In genomic region chr12:49019435-49020317, GRCh38 we compare ENCODE assay signal across 8 cellular contexts. TPM values are rescaled to one million over a fixed set of nuclear protein-coding genes. Genes with fewer than 3 reads are reported as not detected.
DNase-seq lines count a peak whose midpoint lies in the region; ATAC-seq, FAIRE-seq and TF ChIP-seq lines count a peak whose summit lies in the region.

No MANE protein-coding gene starts in this region.

- peaks cover 31% of the 10 kb centered on the region for H3K36me3 Mint-ChIP-seq in CD4-positive, CD25-positive, alpha-beta regulatory T cell

- TF ChIP-seq EP300 in GM12878 (IDR thresholded peaks at IDR 0.05; ENCODE audit: borderline replicate concordance in 1 of 2, control insufficient read depth in 1 of 2, low read depth in 2 of 2, low read length in 2 of 2), result no peak

- H3K36me3 ChIP-seq in CD4-positive, CD25-positive, alpha-beta regulatory T cell (ENCODE audit: control insufficient read depth, insufficient read depth, low read length), result peaks cover 31% of the 10 kb centered on the region
- peaks cover 8 to 39% of the 10 kb centered on the region in 2 experiments; a peak in 2 of 3 replicates for H3K36me3 ChIP-seq in HEK293 (ENCODE audit: control insufficient read depth in 2 of 2, insufficient read depth in 1 of 2, low read length in 2 of 2)
- H3K36me3 ChIP-seq in SJCRH30, result peaks cover 13% of the 10 kb centered on the region
- H3K36me3 ChIP-seq in GM12878 (ENCODE audit: control insufficient read depth in 2 of 2, insufficient read depth in 2 of 2, low read length in 1 of 2), result peaks cover 3 to 12% of the 10 kb centered on the region in 2 experiments
- H3K36me3 ChIP-seq in lower lobe of right lung, result peaks cover 40% of the 10 kb centered on the region
- peaks cover 26 to 36% of the 10 kb centered on the region in 2 donors for H3K36me3 ChIP-seq in thyroid gland

- H2AFZ ChIP-seq in GM12878 (ENCODE audit: control insufficient read depth, low read depth, low read length), result no peak overlapping the region

- H3K9me3 Mint-ChIP-seq in CD4-positive, CD25-positive, alpha-beta regulatory T cell, result peaks cover 0 to 3% (median 0%) of the 10 kb centered on the region in 7 donors

- peaks cover 17% of the 10 kb centered on the region for H3K79me2 ChIP-seq in GM12878 (ENCODE audit: control insufficient read depth, insufficient read depth, low read length)

- whole genome bisulfite sequencing in GM12878 (ENCODE audit: insufficient coverage, insufficient replicate concordance, low lambda C conversion rate, missing lambda C conversion rate), result 28% methylated on average over 8 of the region's 9 CpGs
- 69 to 75% methylated on average over 9 of the region's 9 CpGs for WGBS in thyroid gland, 2 donors

- TF ChIP-seq RAD21 in GM12878 (IDR thresholded peaks at IDR 0.05; ENCODE audit: insufficient read depth, low read depth, low read length), result peak; percentile 39; the same call in 1 of the 2 replicates

- peaks cover 18 to 49% (median 37%) of the 10 kb centered on the region in 4 donors for H3K4me1 Mint-ChIP-seq in CD4-positive, CD25-positive, alpha-beta regulatory T cell

- intact Hi-C loops in GM12878 (cut with micrococcal nuclease; ENCODE audit: unreplicated experiment), result no loop called here
- intact Hi-C loops in lower lobe of right lung (cut with DNase I), result no loop called here
- intact Hi-C loops in thyroid gland (cut with DNase I), result no loop called here

- RAD21 ChIA-PET in GM12878 (lab: Charles Lee; ENCODE audit: unreplicated experiment), result interaction anchor here (0.6 to 2.2 kb wide), 16 partner anchors 10 to 679 kb away, joined by 3 to 54 read pairs (median 3); partner anchors contain the start of genes ARF3, DDN, DDX23 and WNT1

- peak overlapping the region; percentile 45; the same call in 1 of the 2 replicates for H3K4me2 ChIP-seq in GM12878 (ENCODE audit: control insufficient read depth, insufficient read depth)

- H4K20me1 ChIP-seq in GM12878 (ENCODE audit: control insufficient read depth, insufficient read depth), result no peaks in the 10 kb centered on the region

- H3K9me3 ChIP-seq in CD4-positive, CD25-positive, alpha-beta regulatory T cell (ENCODE audit: control insufficient read depth in 2 of 2, low read length in 2 of 2), result no peaks in the 10 kb centered on the region
- H3K9me3 ChIP-seq in HEK293 (ENCODE audit: control insufficient read depth, insufficient read depth, low read depth, low read length) (no peaks in the 10 kb centered on the region), SJCRH30 (replicated peaks) (no peaks in the 10 kb centered on the region), GM12878 (replicated peaks; ENCODE audit: control insufficient read depth, insufficient read depth, low read length) (no peaks in the 10 kb centered on the region), lower lobe of right lung (no peaks in the 10 kb centered on the region), thyroid gland (no peaks in the 10 kb centered on the region)

- ATAC-seq in CD4-positive, CD25-positive, alpha-beta regulatory T cell (ENCODE audit: low read depth in 2 of 2), result no peak
- ATAC-seq in GM12878, result peak; percentile 54
- peak in 1 of 2 donors; percentile 5 for ATAC-seq in lower lobe of right lung

- H3K27ac Mint-ChIP-seq in CD4-positive, CD25-positive, alpha-beta regulatory T cell, result peak overlapping the region in 2 of 3 donors; percentile 98 to 99

- POLR2A ChIA-PET in HEK293 (lab: Yijun Ruan, JAX) (interaction anchor here (0.6 to 1.2 kb wide), 8 partner anchors 17 to 1066 kb away, joined by 3 to 6 read pairs (median 4); partner anchors contain the start of gene LMBR1L), GM12878 (lab: Charles Lee) (interaction anchor here (0.6 to 1.7 kb wide), 4 partner anchors 21 to 173 kb away, joined by 3 to 39 read pairs (median 4); partner anchors contain the start of genes DDN and TUBA1B)

- TF ChIP-seq CTCF in HEK293 (tag by site-specific recombination; IDR thresholded peaks at IDR 0.05), result 0 out of 2 replicates have a peak, but pooled peaks have one; percentile 12
- TF ChIP-seq CTCF in GM12878 (IDR thresholded peaks at IDR 0.05 in 2 of 3, conservative IDR thresholded peaks at IDR 0.05 in 1 of 3; ENCODE audit: control insufficient read depth in 2 of 3, extremely low read depth in 1 of 3, insufficient read depth in 1 of 3, low read depth in 3 of 3, low read length in 3 of 3), result peak; percentile 26 to 66 (median 54); a peak in 5 of 6 replicates
- TF ChIP-seq CTCF in lower lobe of right lung (IDR thresholded peaks at IDR 0.05), result peak; percentile 8
- peak in 1 of 6 experiments; percentile 26 for TF ChIP-seq CTCF in thyroid gland (IDR thresholded peaks at IDR 0.05)

- CTCF ChIA-PET in HEK293 (lab: Yijun Ruan, JAX), result interaction anchor here (0.6 to 2.6 kb wide), 13 partner anchors 9 to 277 kb away, joined by 3 to 14 read pairs (median 5); no protein-coding TSS in a partner anchor
- CTCF ChIA-PET in GM12878 (lab: Yijun Ruan, JAX), result interaction anchor here (0.5 to 3.6 kb wide), 18 partner anchors 10 to 216 kb away, joined by 3 to 54 read pairs (median 5); partner anchors contain the start of genes DDN and DDX23

- H3K4me3 Mint-ChIP-seq in CD4-positive, CD25-positive, alpha-beta regulatory T cell, result peak overlapping the region; percentile 87 to 94 (median 93)

- peak in 2 of 3 donors; percentile 29 to 59 for DNase-seq in CD4-positive, CD25-positive, alpha-beta regulatory T cell
- DNase-seq in SJCRH30 (peak; percentile 63 to 78), GM12878 (ENCODE audit: low read depth, low spot score) (no peak), lower lobe of right lung (no peak), thyroid gland (no peak), NCI-H2196 treated with DMSO at 0.1 percent for 48 hours (lab: John Stamatoyannopoulos, UW; ENCODE audit: unreplicated experiment) (no peak), NCI-H2029 treated with DMSO at 0.1 percent for 48 hours (lab: John Stamatoyannopoulos, UW) (no peak)

- no peak for TF ChIP-seq POLR2A in GM12878 (IDR thresholded peaks at IDR 0.05; ENCODE audit: low read depth, low read length)
- TF ChIP-seq POLR2A in thyroid gland (IDR thresholded peaks at IDR 0.05), result no peak

- H3K4me3 ChIP-seq in CD4-positive, CD25-positive, alpha-beta regulatory T cell (ENCODE audit: low read depth, low read length), result peak overlapping the region; percentile 94
- no peak overlapping the region for H3K4me3 ChIP-seq in HEK293 (ENCODE audit: low read depth, low read length)
- H3K4me3 ChIP-seq in SJCRH30, result peak overlapping the region; percentile 11; the same call in 1 of the 2 replicates
- H3K4me3 ChIP-seq in GM12878, result peak overlapping the region; percentile 71
- H3K4me3 ChIP-seq in lower lobe of right lung, result peak overlapping the region; percentile 81
- no peak overlapping the region for H3K4me3 ChIP-seq in thyroid gland (replicated peaks in 1 of 3)

- BruUV-seq in GM12878 (replicated peaks; lab: Mats Ljungman, UMichigan), result no TSS peak

- H3K27me3 ChIP-seq in CD4-positive, CD25-positive, alpha-beta regulatory T cell (ENCODE audit: control insufficient read depth, insufficient read depth, low read length), result no peaks in the 10 kb centered on the region
- no peaks in the 10 kb centered on the region for H3K27me3 ChIP-seq in SJCRH30
- H3K27me3 ChIP-seq in GM12878 (replicated peaks in 1 of 2; ENCODE audit: control insufficient read depth in 2 of 2, insufficient read depth in 2 of 2, low read length in 1 of 2), result no peaks in the 10 kb centered on the region
- no peaks in the 10 kb centered on the region for H3K27me3 ChIP-seq in lower lobe of right lung (ENCODE audit: low read depth)
- H3K27me3 ChIP-seq in thyroid gland, result no peaks in the 10 kb centered on the region

- SMC1A ChIA-PET in GM12878 (lab: Charles Lee; ENCODE audit: uncharacterized antibody, unreplicated experiment), result interaction anchor here (1.1 to 3.4 kb wide), 6 partner anchors 12 to 38 kb away, joined by 3 to 15 read pairs (median 4); no protein-coding TSS in a partner anchor

- FAIRE-seq in GM12878 (lab: Jason Lieb, UNC), result no peak

- H3K27ac ChIP-seq in CD4-positive, CD25-positive, alpha-beta regulatory T cell (ENCODE audit: insufficient read depth, low read length, poor library complexity, severe bottlenecking), result peak overlapping the region; percentile 87
- H3K27ac ChIP-seq in HEK293 (ENCODE audit: extremely low read depth, low read depth, low read length) (peak overlapping the region; percentile 55), SJCRH30 (no peak overlapping the region), GM12878 (ENCODE audit: control insufficient read depth, insufficient read depth) (peak overlapping the region; percentile 66), lower lobe of right lung (peak overlapping the region; percentile 97), thyroid gland (peak overlapping the region; percentile 48 to 88 (median 84))

- H3K4me1 ChIP-seq in CD4-positive, CD25-positive, alpha-beta regulatory T cell (ENCODE audit: control insufficient read depth, insufficient read depth, low read length, poor library complexity, severe bottlenecking), result peaks cover 21% of the 10 kb centered on the region
- H3K4me1 ChIP-seq in HEK293 (ENCODE audit: control insufficient read depth, insufficient read depth, low read length) (no peaks in the 10 kb centered on the region; the same call in 1 of the 2 replicates), SJCRH30 (peaks cover 2% of the 10 kb centered on the region; the same call in 1 of the 2 replicates), GM12878 (ENCODE audit: control insufficient read depth, insufficient read depth, low read length) (0 out of 2 replicates have a peak, but pooled peaks cover 3% of the 10 kb centered on the region), lower lobe of right lung (peaks cover 17% of the 10 kb centered on the region), thyroid gland (peaks cover 8% of the 10 kb centered on the region in 2 donors)

- peak overlapping the region; percentile 90; the same call in 1 of the 2 replicates for H3K9ac ChIP-seq in GM12878 (ENCODE audit: control insufficient read depth, insufficient read depth, low read length)

- in situ Hi-C loops in GM12878 (cut with MboI), result no loop called here

- peaks cover 7% of the 10 kb centered on the region for H3K27me3 Mint-ChIP-seq in CD4-positive, CD25-positive, alpha-beta regulatory T cell

RNA-seq across cellular contexts. Expression of gene PRKAG1, which starts 1.1 kb away (rescaled TPM):
- total RNA-seq in CD4-positive, CD25-positive, alpha-beta regulatory T cell, result 51.3 TPM
- polyA plus RNA-seq in CD4-positive, CD25-positive, alpha-beta regulatory T cell, result 10 to 100 TPM; 59.3 to 83.8 (median 64.9) TPM
- 37.1 and 43.0 TPM in 2 replicates for total RNA-seq in SJCRH30 (2014; rRNA removed; shearing (Covaris generic))
- 25.8 and 31.4 TPM in 2 replicates for total RNA-seq in GM12878 (2013; cell fraction: nucleolus; rRNA removed)
- total RNA-seq in GM12878 (2014; rRNA removed) (49.5 and 58.1 TPM in 2 replicates), GM12878 (2014; rRNA removed; fragmentation: Illumina TruSeq; extraction: Trizol) (62.6 and 62.8 TPM in 2 replicates), GM12878 (2021) (43.7 and 46.4 TPM in 2 replicates), lower lobe of right lung (49.2 TPM), thyroid gland (10 to 100 TPM; 50.3 to 68.1 (median 59.9) TPM)
- 46.6 TPM for polyA plus RNA-seq in GM12878 (2011; ENCODE audit: low read depth)
- polyA plus RNA-seq in GM12878 (2011; rRNA removed) (91.6 and 102 TPM in 2 replicates), GM12878 (2014; fragmentation: Illumina TruSeq; extraction: Trizol) (80.9 and 102 TPM in 2 replicates), GM12878 (2014; fragmentation: Nextera tagmentation; extraction: Ambion mirVana) (10 to 100 TPM; 61.5 to 70.9 TPM), GM12878 (2014; rRNA removed) (38.3 and 44.5 TPM in 2 replicates), GM12878 (2016; fragmentation: Nextera tagmentation; extraction: Ambion mirVana) (10 to 100 TPM; 58.5 to 60.3 TPM)
- polyA plus RNA-seq in GM12878 (2011; cell fraction: cytosol; rRNA removed), result 68.6 and 71.3 TPM in 2 replicates
- polyA plus RNA-seq in GM12878 (2011; cell fraction: nucleus; rRNA removed), result 39.9 and 44.5 TPM in 2 replicates
- 35.3 and 41.2 TPM in 2 replicates for polyA plus RNA-seq in GM12878 (2012)
- 45.2 and 54.1 TPM in 2 replicates for polyA minus RNA-seq in GM12878 (2011; rRNA and poly(A)+ RNA removed)
- 14.2 and 23.2 TPM in 2 replicates for polyA minus RNA-seq in GM12878 (2011; cell fraction: cytosol; rRNA and poly(A)+ RNA removed)
- 8.8 and 19.9 TPM in 2 replicates for polyA minus RNA-seq in GM12878 (2011; cell fraction: nucleus; rRNA and poly(A)+ RNA removed)

RNA-seq across cellular contexts. Expression of gene DDN, which starts 20.5 kb away (rescaled TPM):
- 0.39 TPM for total RNA-seq in CD4-positive, CD25-positive, alpha-beta regulatory T cell
- polyA plus RNA-seq in CD4-positive, CD25-positive, alpha-beta regulatory T cell, result not detected
- 5.0 and 5.5 TPM in 2 replicates for total RNA-seq in SJCRH30 (2014; rRNA removed; shearing (Covaris generic))
- total RNA-seq in GM12878 (2013; cell fraction: nucleolus; rRNA removed), result 3.6 and 4.6 TPM in 2 replicates
- total RNA-seq in GM12878 (2014; rRNA removed) (9.6 and 11.4 TPM in 2 replicates), GM12878 (2014; rRNA removed; fragmentation: Illumina TruSeq; extraction: Trizol) (5.1 and 5.5 TPM in 2 replicates), GM12878 (2021) (11.5 and 13.4 TPM in 2 replicates), lower lobe of right lung (not detected), thyroid gland (under 1 TPM in 2 of 4 donors, not detected in 2; 0.11 to 0.13 TPM)
- 1.5 TPM for polyA plus RNA-seq in GM12878 (2011; ENCODE audit: low read depth)
- polyA plus RNA-seq in GM12878 (2011; rRNA removed) (1.5 and 2.0 TPM in 2 replicates), GM12878 (2014; fragmentation: Illumina TruSeq; extraction: Trizol) (3.0 and 6.1 TPM in 2 replicates), GM12878 (2014; fragmentation: Nextera tagmentation; extraction: Ambion mirVana) (under 1 TPM; 0.10 to 0.22 TPM), GM12878 (2014; rRNA removed) (7.4 and 10.1 TPM in 2 replicates), GM12878 (2016; fragmentation: Nextera tagmentation; extraction: Ambion mirVana) (1 to 10 TPM in 1 of 2 experiments, under 1 TPM in 1; 0.70 to 1.0 TPM)
- polyA plus RNA-seq in GM12878 (2011; cell fraction: cytosol; rRNA removed), result 2.1 and 2.6 TPM in 2 replicates
- polyA plus RNA-seq in GM12878 (2011; cell fraction: nucleus; rRNA removed), result 4.1 and 5.1 TPM in 2 replicates
- 2.3 and 2.7 TPM in 2 replicates for polyA plus RNA-seq in GM12878 (2012)
- 1.5 and 2.7 TPM in 2 replicates for polyA minus RNA-seq in GM12878 (2011; rRNA and poly(A)+ RNA removed)
- 1.3 and 1.5 TPM in 2 replicates for polyA minus RNA-seq in GM12878 (2011; cell fraction: cytosol; rRNA and poly(A)+ RNA removed)
- 1.7 and 2.6 TPM in 2 replicates for polyA minus RNA-seq in GM12878 (2011; cell fraction: nucleus; rRNA and poly(A)+ RNA removed)

RNA-seq across cellular contexts. Expression of gene KMT2D, which starts 40.9 kb away (rescaled TPM):
- 149 TPM for total RNA-seq in CD4-positive, CD25-positive, alpha-beta regulatory T cell
- polyA plus RNA-seq in CD4-positive, CD25-positive, alpha-beta regulatory T cell, result 1 to 10 TPM; 5.2 to 8.8 (median 6.5) TPM
- total RNA-seq in SJCRH30 (2014; rRNA removed; shearing (Covaris generic)), result 30.1 and 31.2 TPM in 2 replicates
- total RNA-seq in GM12878 (2013; cell fraction: nucleolus; rRNA removed), result 68.5 and 83.4 TPM in 2 replicates
- 10.7 and 13.3 TPM in 2 replicates for total RNA-seq in GM12878 (2014; rRNA removed)
- total RNA-seq in GM12878 (2014; rRNA removed; fragmentation: Illumina TruSeq; extraction: Trizol), result 9.6 and 10.8 TPM in 2 replicates
- total RNA-seq in GM12878 (2021), result 57.9 and 71.5 TPM in 2 replicates
- polyA plus RNA-seq in GM12878 (2011; ENCODE audit: low read depth), result 9.2 TPM
- polyA plus RNA-seq in GM12878 (2011; rRNA removed), result 4.6 and 7.9 TPM in 2 replicates
- polyA plus RNA-seq in GM12878 (2011; cell fraction: cytosol; rRNA removed), result 9.5 and 10.4 TPM in 2 replicates
- polyA plus RNA-seq in GM12878 (2011; cell fraction: nucleus; rRNA removed), result 51.4 and 63.1 TPM in 2 replicates
- 21.0 and 22.3 TPM in 2 replicates for polyA plus RNA-seq in GM12878 (2012)
- 39.7 and 45.6 TPM in 2 replicates for polyA plus RNA-seq in GM12878 (2014; fragmentation: Illumina TruSeq; extraction: Trizol)
- 1 to 10 TPM in 1 of 2 experiments, under 1 TPM in 1; 0.51 to 1.2 TPM for polyA plus RNA-seq in GM12878 (2014; fragmentation: Nextera tagmentation; extraction: Ambion mirVana)
- 32.7 and 33.8 TPM in 2 replicates for polyA plus RNA-seq in GM12878 (2014; rRNA removed)
- polyA plus RNA-seq in GM12878 (2016; fragmentation: Nextera tagmentation; extraction: Ambion mirVana), result 10 to 100 TPM; 10.1 to 10.6 TPM
- polyA minus RNA-seq in GM12878 (2011; rRNA and poly(A)+ RNA removed), result 15.4 and 17.8 TPM in 2 replicates
- polyA minus RNA-seq in GM12878 (2011; cell fraction: cytosol; rRNA and poly(A)+ RNA removed), result 25.7 and 28.3 TPM in 2 replicates
- 13.2 and 31.3 TPM in 2 replicates for polyA minus RNA-seq in GM12878 (2011; cell fraction: nucleus; rRNA and poly(A)+ RNA removed)
- 114 TPM for total RNA-seq in lower lobe of right lung
- 100 to 1,000 TPM in 1 of 4 donors, 10 to 100 TPM in 3; 42.5 to 107 (median 71.6) TPM for total RNA-seq in thyroid gland

RNA-seq across cellular contexts. Expression of gene WNT1, which starts 41.6 kb away (rescaled TPM):
- total RNA-seq in CD4-positive, CD25-positive, alpha-beta regulatory T cell, result 0.62 TPM
- under 1 TPM in 1 of 4 donors, not detected in 3; 0.39 TPM for polyA plus RNA-seq in CD4-positive, CD25-positive, alpha-beta regulatory T cell
- total RNA-seq in SJCRH30 (2014; rRNA removed; shearing (Covaris generic)), result not detected in 2 replicates
- not detected in 2 replicates for total RNA-seq in GM12878 (2013; cell fraction: nucleolus; rRNA removed)
- total RNA-seq in GM12878 (2014; rRNA removed) (not detected in 2 replicates), GM12878 (2014; rRNA removed; fragmentation: Illumina TruSeq; extraction: Trizol) (not detected in 2 replicates), GM12878 (2021) (not detected in 2 replicates), lower lobe of right lung (not detected), thyroid gland (not detected)
- not detected for polyA plus RNA-seq in GM12878 (2011; ENCODE audit: low read depth)
- polyA plus RNA-seq in GM12878 (2011; rRNA removed) (not detected in 2 replicates), GM12878 (2014; fragmentation: Illumina TruSeq; extraction: Trizol) (not detected in 2 replicates), GM12878 (2014; fragmentation: Nextera tagmentation; extraction: Ambion mirVana) (not detected), GM12878 (2014; rRNA removed) (not detected in 2 replicates), GM12878 (2016; fragmentation: Nextera tagmentation; extraction: Ambion mirVana) (not detected)
- polyA plus RNA-seq in GM12878 (2011; cell fraction: cytosol; rRNA removed), result 0.13 TPM in 1 of 2 replicates, not detected in the other
- 0.12 and 0.37 TPM in 2 replicates for polyA plus RNA-seq in GM12878 (2011; cell fraction: nucleus; rRNA removed)
- polyA plus RNA-seq in GM12878 (2012), result not detected in 2 replicates
- not detected in 2 replicates for polyA minus RNA-seq in GM12878 (2011; rRNA and poly(A)+ RNA removed)
- polyA minus RNA-seq in GM12878 (2011; cell fraction: cytosol; rRNA and poly(A)+ RNA removed), result not detected in 2 replicates
- polyA minus RNA-seq in GM12878 (2011; cell fraction: nucleus; rRNA and poly(A)+ RNA removed), result not detected in 2 replicates

RNA-seq across cellular contexts. Expression of gene WNT10B, which starts 48.1 kb away (rescaled TPM):
- total RNA-seq in CD4-positive, CD25-positive, alpha-beta regulatory T cell, result 1.6 TPM
- not detected for polyA plus RNA-seq in CD4-positive, CD25-positive, alpha-beta regulatory T cell
- 2.8 and 3.0 TPM in 2 replicates for total RNA-seq in SJCRH30 (2014; rRNA removed; shearing (Covaris generic))
- total RNA-seq in GM12878 (2013; cell fraction: nucleolus; rRNA removed), result 2.5 and 2.8 TPM in 2 replicates
- total RNA-seq in GM12878 (2014; rRNA removed) (0.27 and 0.45 TPM in 2 replicates), GM12878 (2014; rRNA removed; fragmentation: Illumina TruSeq; extraction: Trizol) (0.27 and 0.37 TPM in 2 replicates), GM12878 (2021) (0.61 and 0.95 TPM in 2 replicates), lower lobe of right lung (0.77 TPM), thyroid gland (1 to 10 TPM in 1 of 4 donors, under 1 TPM in 2, not detected in 1; 0.54 to 1.7 (median 0.59) TPM)
- polyA plus RNA-seq in GM12878 (2011; ENCODE audit: low read depth), result not detected
- polyA plus RNA-seq in GM12878 (2011; rRNA removed) (1.1 and 1.5 TPM in 2 replicates), GM12878 (2014; fragmentation: Illumina TruSeq; extraction: Trizol) (0.16 and 0.22 TPM in 2 replicates), GM12878 (2014; fragmentation: Nextera tagmentation; extraction: Ambion mirVana) (under 1 TPM; 0.09 to 0.10 TPM), GM12878 (2014; rRNA removed) (0.70 and 0.73 TPM in 2 replicates), GM12878 (2016; fragmentation: Nextera tagmentation; extraction: Ambion mirVana) (under 1 TPM; 0.21 to 0.46 TPM)
- polyA plus RNA-seq in GM12878 (2011; cell fraction: cytosol; rRNA removed), result 1.5 and 1.9 TPM in 2 replicates
- 3.3 and 5.2 TPM in 2 replicates for polyA plus RNA-seq in GM12878 (2011; cell fraction: nucleus; rRNA removed)
- 0.10 and 0.19 TPM in 2 replicates for polyA plus RNA-seq in GM12878 (2012)
- 0.66 and 0.98 TPM in 2 replicates for polyA minus RNA-seq in GM12878 (2011; rRNA and poly(A)+ RNA removed)
- polyA minus RNA-seq in GM12878 (2011; cell fraction: cytosol; rRNA and poly(A)+ RNA removed), result 1.3 TPM in 1 of 2 replicates, not detected in the other
- 1.6 and 1.8 TPM in 2 replicates for polyA minus RNA-seq in GM12878 (2011; cell fraction: nucleus; rRNA and poly(A)+ RNA removed)

Comparison
In these comparisons a context has a peak if more than half of its experiments do, and no peak if none do; other contexts are left out.
1. DNase-seq: peak in CD4-positive, CD25-positive, alpha-beta regulatory T cell (2 of 3) and SJCRH30 (2 of 2); none in GM12878 (single experiment), lower lobe of right lung (single experiment), thyroid gland (0 of 2), NCI-H2196 treated with DMSO at 0.1 percent for 48 hours (single experiment) and NCI-H2029 treated with DMSO at 0.1 percent for 48 hours (single experiment).
2. H3K4me3 ChIP-seq: peak in CD4-positive, CD25-positive, alpha-beta regulatory T cell (single experiment), SJCRH30 (single experiment), GM12878 (single experiment) and lower lobe of right lung (single experiment); none in HEK293 (single experiment) and thyroid gland (0 of 3).